ENCODE assay signal across 14 cellular contexts in the genomic region with DNA sequence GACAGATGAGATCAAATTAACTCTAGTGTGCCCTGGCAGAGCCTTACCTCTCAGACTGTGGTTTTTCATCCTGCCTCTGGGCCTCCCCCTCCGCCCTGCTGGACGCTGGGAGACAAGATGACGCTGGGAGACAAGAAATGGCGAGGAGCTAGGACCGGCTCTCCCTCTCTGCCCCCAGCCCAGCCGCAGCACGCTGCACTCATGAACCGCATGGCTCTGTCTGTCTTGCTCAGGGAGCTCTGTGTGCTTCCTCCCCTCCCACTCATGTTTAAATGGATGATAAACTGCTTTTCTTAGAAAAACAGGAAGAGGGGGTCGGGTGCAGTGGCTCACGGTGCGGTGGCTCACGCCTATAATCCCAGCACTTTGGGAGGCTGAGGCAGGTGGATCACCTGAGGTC. TPM values are rescaled to one million over a fixed set of nuclear protein-coding genes. Genes with fewer than 3 reads are reported as not detected.
"Had no signal": no experiment of that assay in that cellular context is flagged by ENCODE, and none has a peak within 500 bp of the region (broad histone marks: within the 10 kb centered on the region; RNA-seq: fewer than 3 reads in every experiment).

No MANE protein-coding gene starts in this region.

RNA-seq across cellular contexts. Expression of gene SPATA31C2, which starts 4.7 kb away (rescaled TPM):
- total RNA-seq: activated CD4-positive, alpha-beta memory T cell treated with anti-CD3 and anti-CD28 coated beads for 36 hours; activated CD8-positive, alpha-beta memory T cell treated with anti-CD3 and anti-CD28 coated beads, Interleukin-2, amount 10 ng/mL, durations not matched to agents 7 days and 5 days; activated T-cell treated with anti-CD3 and anti-CD28 coated beads, Interleukin-2, amount 50 U/mL, for 72 hours; activated T-helper 17 cell treated with anti-CD3 and anti-CD28 coated beads, Interleukin-2, amount 50 U/mL, for 72 hours; ascending aorta; cardiac muscle cell; chondrocyte; MCF 10A; NCI-H460; PC-3; Peyer's patch; SK-MEL-5; T-cell; T-helper 17 cell had no signal
- polyA plus RNA-seq: cardiac muscle cell had no signal
